Comparison of ENCODE assay signal across 6 cellular contexts in the genomic region with DNA sequence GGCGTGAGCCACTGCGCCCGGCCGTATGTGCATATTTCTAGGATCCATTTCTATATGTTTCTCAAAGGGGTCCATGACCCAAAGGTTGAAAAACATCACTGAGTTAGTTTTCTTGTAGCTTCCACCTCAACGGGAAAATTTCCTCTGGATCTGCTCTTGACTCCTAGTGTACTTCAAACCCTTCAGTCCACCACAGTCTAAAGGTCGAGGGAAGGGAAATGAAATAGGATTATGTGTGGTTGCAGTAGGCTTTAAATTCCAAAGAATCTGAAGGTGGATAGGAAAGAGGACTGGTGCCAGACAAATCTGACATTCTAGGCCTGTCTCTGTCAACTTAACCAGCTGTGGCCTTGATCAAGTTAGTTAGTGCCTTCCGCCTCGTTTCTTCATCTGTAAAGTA.
"Had no signal": no experiment of that assay in that cellular context is flagged by ENCODE, and none has a peak within 500 bp of the region (broad histone marks: within the 10 kb centered on the region; RNA-seq: fewer than 3 reads in every experiment).

No MANE protein-coding gene starts in this region.

- H3K27ac ChIP-seq: foreskin keratinocyte, thoracic aorta had no signal

- H3K9ac ChIP-seq: SK-N-SH had no signal

- H3K9me3 ChIP-seq: body of pancreas, left lung, SK-N-SH, thoracic aorta had no signal

- ATAC-seq: foreskin keratinocyte; natural killer cell treated with Interleukin-12 subunit alpha and Interleukin-12 subunit beta and Interleukin-15 and Interleukin-18, amount 100 ng/mL, for 72 hours had no signal

- DNase-seq: left lung had no signal

- H3K4me3 ChIP-seq: body of pancreas had no signal

- H3K4me2 ChIP-seq: SK-N-SH had no signal

- H3K27me3 ChIP-seq: body of pancreas, foreskin keratinocyte, left lung had no signal
